In the genomic region with DNA sequence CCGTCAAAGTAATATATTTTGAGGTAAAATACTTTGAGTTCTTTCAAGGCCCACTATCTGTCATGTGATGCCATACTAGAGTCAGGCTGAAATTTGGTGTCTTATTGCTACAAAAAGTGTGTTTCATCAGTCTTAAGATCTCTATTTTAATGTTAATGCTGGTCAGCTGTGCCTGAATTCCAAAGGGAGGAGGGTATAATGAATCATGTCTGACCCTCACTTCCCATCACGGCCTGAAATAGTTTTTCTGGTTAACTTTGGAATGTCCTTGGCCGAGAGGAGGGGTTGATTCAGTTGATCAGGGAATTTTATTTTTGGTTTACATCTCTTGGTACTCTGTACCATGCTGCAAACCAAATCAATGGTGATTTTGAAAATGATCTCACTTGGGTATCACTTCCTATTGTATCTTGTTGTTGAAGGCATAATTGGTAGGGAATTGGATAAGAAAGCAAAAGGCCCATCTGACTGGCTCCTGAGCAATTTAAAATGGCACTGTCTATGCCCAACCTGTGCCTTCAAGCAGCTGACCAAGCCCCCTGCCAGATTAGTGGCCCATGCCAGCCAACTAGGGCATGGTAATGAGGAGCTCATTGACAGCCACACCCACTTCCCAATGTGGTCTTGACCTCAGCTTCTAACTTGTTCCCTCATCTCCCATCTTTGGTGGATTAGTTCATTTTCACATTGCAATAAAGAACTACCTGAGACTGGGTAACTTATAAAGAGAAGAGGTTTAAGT, we compare ENCODE assay signal across 16 cellular contexts. TPM values are rescaled to one million over a fixed set of nuclear protein-coding genes. Genes with fewer than 3 reads are reported as not detected.
A peak's percentile ranks its signal among the peaks of the same experiment; 100 is the strongest.
DNase-seq lines count a peak whose midpoint lies in the region; ATAC-seq and TF ChIP-seq lines count a peak whose summit lies in the region.
"Had no signal": no experiment of that assay in that cellular context is flagged by ENCODE, and none has a peak within 500 bp of the region (broad histone marks: within the 10 kb centered on the region; RNA-seq: fewer than 3 reads in every experiment).

No MANE protein-coding gene starts in this region.

- no peaks in the 10 kb centered on the region for H3K27me3 ChIP-seq in HAP-1 (ENCODE audit: low read depth)
- H3K27me3 ChIP-seq in thoracic aorta (replicated peaks; ENCODE audit: insufficient read depth): no peaks in the 10 kb centered on the region
- no peaks in the 10 kb centered on the region for H3K27me3 ChIP-seq in left ventricle myocardium inferior (ENCODE audit: low read depth)
- H3K27me3 ChIP-seq: gastroesophageal sphincter, upper lobe of left lung had no signal

- in situ Hi-C loops in HAP-1 (cut with MboI; ENCODE audit: low sequenced_read_pairs): no loop called here

- peak overlapping the region in 1 of 2 donors; percentile 43 for H3K27ac ChIP-seq in thoracic aorta
- no peak overlapping the region for H3K27ac ChIP-seq in left ventricle myocardium inferior (replicated peaks)
- H3K27ac ChIP-seq: gastroesophageal sphincter, upper lobe of left lung had no signal

- H3K9me3 ChIP-seq in HAP-1 (peaks cover 14% of the 10 kb centered on the region; the same call in 1 of the 2 replicates), thoracic aorta (no peaks in the 10 kb centered on the region), left ventricle myocardium inferior (replicated peaks) (no peaks in the 10 kb centered on the region)
- H3K9me3 ChIP-seq: gastroesophageal sphincter had no signal

- DNase-seq in HAP-1 (ENCODE audit: low spot score in 2 of 2) (peak; percentile 19 to 65), amniotic stem cell (lab: John Stamatoyannopoulos, UW) (peak; percentile 56), foreskin melanocyte (peak; percentile 60), thoracic aorta (ENCODE audit: low spot score) (no peak), germinal center (ENCODE audit: low spot score) (no peak), SIG-M5 (lab: John Stamatoyannopoulos, UW) (no peak), left ventricle myocardium inferior (no peak)
- DNase-seq: activated CD8-positive, alpha-beta T cell treated with anti-CD3 and anti-CD28 coated beads, Interleukin-2, amount 10 ng/mL, durations not matched to agents 7 days and 5 days; activated effector memory CD4-positive, alpha-beta T cell treated with anti-CD3 and anti-CD28 coated beads, Interleukin-2, amount 50 U/mL, for 16 hours; DMS153; H9; natural killer cell; NCI-H526; upper lobe of left lung had no signal

- ATAC-seq in thoracic aorta (ENCODE audit: insufficient number of reproducible peaks, low FRiP score, low read depth): peak; percentile 46
- ATAC-seq in HG02623 (IDR thresholded peaks at IDR 0.05; ENCODE audit: unreplicated experiment): no peak
- ATAC-seq: activated CD8-positive, alpha-beta T cell treated with anti-CD3 and anti-CD28 coated beads, Interleukin-2, amount 10 ng/mL, durations not matched to agents 7 days and 5 days; gastroesophageal sphincter; natural killer cell had no signal

- H3K36me3 ChIP-seq in HAP-1 (replicated peaks) (no peaks in the 10 kb centered on the region), thoracic aorta (no peaks in the 10 kb centered on the region), left ventricle myocardium inferior (no peaks in the 10 kb centered on the region)
- H3K36me3 ChIP-seq: gastroesophageal sphincter, upper lobe of left lung had no signal

- TF ChIP-seq CTCF in thoracic aorta (IDR thresholded peaks at IDR 0.05) (no peak), left ventricle myocardium inferior (IDR thresholded peaks at IDR 0.05; ENCODE audit: borderline replicate concordance) (no peak)

- intact Hi-C loops in left ventricle myocardium inferior (cut with micrococcal nuclease): no loop called here

- H3K4me3 ChIP-seq in HAP-1: no peak overlapping the region
- H3K4me3 ChIP-seq in thoracic aorta: no peak overlapping the region
- H3K4me3 ChIP-seq in left ventricle myocardium inferior: no peak overlapping the region
- H3K4me3 ChIP-seq: gastroesophageal sphincter, upper lobe of left lung had no signal

- H3K4me1 ChIP-seq in HAP-1 (peaks cover 10% of the 10 kb centered on the region), thoracic aorta (ENCODE audit: control insufficient read depth in 1 of 2, low read depth in 2 of 2) (peaks cover 0 to 1% of the 10 kb centered on the region in 2 donors), left ventricle myocardium inferior (peaks cover 15% of the 10 kb centered on the region)

RNA-seq across cellular contexts. Expression of gene SLC35F5, which starts 6.1 kb away (rescaled TPM):
- total RNA-seq in thoracic aorta: 10 to 100 TPM; 86.2 to 90.2 TPM
- total RNA-seq in left ventricle myocardium inferior: 61.4 TPM

Comparison
In these comparisons a context has a peak if more than half of its experiments do, and no peak if none do; other contexts are left out.
1. DNase-seq: peak in HAP-1 (2 of 2), amniotic stem cell (single experiment) and foreskin melanocyte (single experiment); none in thoracic aorta (single experiment), germinal center (single experiment), SIG-M5 (single experiment) and left ventricle myocardium inferior (single experiment).